In the genomic region with DNA sequence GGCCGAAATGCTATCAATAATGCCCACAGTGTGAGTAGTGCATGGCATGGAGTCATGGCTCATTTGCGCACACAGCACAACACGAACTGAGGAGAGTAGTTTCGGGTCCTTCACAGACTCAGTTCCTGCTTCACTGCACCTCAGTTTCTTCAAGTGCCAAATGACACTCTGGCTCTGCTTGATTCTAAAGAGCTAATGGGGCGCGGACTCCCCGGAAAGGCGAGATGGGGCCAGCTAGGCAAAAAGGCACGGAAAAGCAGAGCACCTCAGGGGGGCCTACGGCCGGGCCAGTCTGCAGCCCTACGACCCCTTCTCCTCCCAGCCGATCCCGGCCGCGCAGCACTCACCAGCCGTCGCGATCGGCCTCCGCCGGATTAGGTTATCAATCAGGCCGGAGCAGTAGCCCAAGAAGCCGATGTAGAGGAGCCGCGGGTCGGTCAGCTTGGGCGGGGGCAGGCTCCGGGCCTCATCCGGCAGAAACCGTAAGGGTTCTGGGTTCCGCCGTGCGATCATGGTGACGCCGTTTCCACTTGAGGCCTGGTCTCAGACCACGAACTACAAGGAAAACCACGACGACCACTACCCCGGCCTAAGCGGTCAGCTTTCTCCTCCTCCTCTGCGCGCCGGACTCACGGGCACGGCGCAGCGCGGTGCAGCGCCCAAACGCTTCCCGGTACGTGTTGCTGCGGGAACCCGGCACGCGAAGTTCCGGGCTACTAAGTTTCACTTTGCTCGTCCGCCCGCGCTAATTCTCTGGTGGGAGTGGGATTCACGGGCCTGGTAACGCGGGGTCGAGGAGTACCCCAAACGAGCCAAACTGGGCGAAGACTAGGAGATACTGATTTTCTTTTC, we compare ENCODE assay signal across 1 cellular context.
TF ChIP-seq lines count a peak whose summit lies in the region.

A gene (minus strand): TSS at position 631 of the 852 bp plus-strand sequence. CDS start 118 bp downstream, at position 513.

TF ChIP-seq in HepG2, 621 proteins besides CTCF, POLR2A, EP300 and RAD21 (continued from another document and continues in another):
- TF ChIP-seq, protein P1, sequence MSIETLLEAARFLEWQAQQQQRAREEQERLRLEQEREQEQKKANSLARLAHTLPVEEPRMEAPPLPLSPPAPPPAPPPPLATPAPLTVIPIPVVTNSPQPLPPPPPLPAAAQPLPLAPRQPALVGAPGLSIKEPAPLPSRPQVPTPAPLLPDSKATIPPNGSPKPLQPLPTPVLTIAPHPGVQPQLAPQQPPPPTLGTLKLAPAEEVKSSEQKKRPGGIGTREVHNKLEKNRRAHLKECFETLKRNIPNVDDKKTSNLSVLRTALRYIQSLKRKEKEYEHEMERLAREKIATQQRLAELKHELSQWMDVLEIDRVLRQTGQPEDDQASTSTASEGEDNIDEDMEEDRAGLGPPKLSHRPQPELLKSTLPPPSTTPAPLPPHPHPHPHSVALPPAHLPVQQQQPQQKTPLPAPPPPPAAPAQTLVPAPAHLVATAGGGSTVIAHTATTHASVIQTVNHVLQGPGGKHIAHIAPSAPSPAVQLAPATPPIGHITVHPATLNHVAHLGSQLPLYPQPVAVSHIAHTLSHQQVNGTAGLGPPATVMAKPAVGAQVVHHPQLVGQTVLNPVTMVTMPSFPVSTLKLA (IDR thresholded peaks at IDR 0.05) = no peak
- TF ChIP-seq, protein P2, sequence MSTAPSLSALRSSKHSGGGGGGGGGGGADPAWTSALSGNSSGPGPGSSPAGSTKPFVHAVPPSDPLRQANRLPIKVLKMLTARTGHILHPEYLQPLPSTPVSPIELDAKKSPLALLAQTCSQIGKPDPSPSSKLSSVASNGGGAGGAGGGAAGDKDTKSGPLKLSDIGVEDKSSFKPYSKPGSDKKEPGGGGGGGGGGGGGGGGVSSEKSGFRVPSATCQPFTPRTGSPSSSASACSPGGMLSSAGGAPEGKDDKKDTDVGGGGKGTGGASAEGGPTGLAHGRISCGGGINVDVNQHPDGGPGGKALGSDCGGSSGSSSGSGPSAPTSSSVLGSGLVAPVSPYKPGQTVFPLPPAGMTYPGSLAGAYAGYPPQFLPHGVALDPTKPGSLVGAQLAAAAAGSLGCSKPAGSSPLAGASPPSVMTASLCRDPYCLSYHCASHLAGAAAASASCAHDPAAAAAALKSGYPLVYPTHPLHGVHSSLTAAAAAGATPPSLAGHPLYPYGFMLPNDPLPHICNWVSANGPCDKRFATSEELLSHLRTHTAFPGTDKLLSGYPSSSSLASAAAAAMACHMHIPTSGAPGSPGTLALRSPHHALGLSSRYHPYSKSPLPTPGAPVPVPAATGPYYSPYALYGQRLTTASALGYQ (CRISPR knock-in tag; IDR thresholded peaks at IDR 0.05) = peak; percentile 82
- TF ChIP-seq, protein P3, sequence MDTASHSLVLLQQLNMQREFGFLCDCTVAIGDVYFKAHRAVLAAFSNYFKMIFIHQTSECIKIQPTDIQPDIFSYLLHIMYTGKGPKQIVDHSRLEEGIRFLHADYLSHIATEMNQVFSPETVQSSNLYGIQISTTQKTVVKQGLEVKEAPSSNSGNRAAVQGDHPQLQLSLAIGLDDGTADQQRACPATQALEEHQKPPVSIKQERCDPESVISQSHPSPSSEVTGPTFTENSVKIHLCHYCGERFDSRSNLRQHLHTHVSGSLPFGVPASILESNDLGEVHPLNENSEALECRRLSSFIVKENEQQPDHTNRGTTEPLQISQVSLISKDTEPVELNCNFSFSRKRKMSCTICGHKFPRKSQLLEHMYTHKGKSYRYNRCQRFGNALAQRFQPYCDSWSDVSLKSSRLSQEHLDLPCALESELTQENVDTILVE (CRISPR knock-in tag; IDR thresholded peaks at IDR 0.05) = peak; percentile 93
- TF ChIP-seq ZNF839 (CRISPR knock-in tag; IDR thresholded peaks at IDR 0.05; ENCODE audit: borderline replicate concordance) (no peak), ZNF335 (CRISPR knock-in tag; IDR thresholded peaks at IDR 0.05) (peak; percentile 72; the same call in 1 of the 2 replicates), PHF21A (CRISPR knock-in tag; IDR thresholded peaks at IDR 0.05) (peak; percentile 89), SETDB1 (CRISPR knock-in tag; IDR thresholded peaks at IDR 0.05; ENCODE audit: borderline replicate concordance) (no peak), SMARCE1 (IDR thresholded peaks at IDR 0.05; ENCODE audit: borderline replicate concordance) (no peak), ZSCAN21 (CRISPR knock-in tag; IDR thresholded peaks at IDR 0.05; ENCODE audit: borderline replicate concordance) (peak; percentile 94), RFX3 (CRISPR knock-in tag; IDR thresholded peaks at IDR 0.05) (peak; percentile 47; the same call in 1 of the 2 replicates), U2AF1 (optimal IDR thresholded peaks at IDR 0.05; ENCODE audit: low read depth, low read length) (peak; percentile 72), GABPA (IDR thresholded peaks at IDR 0.05; ENCODE audit: low read depth, low read length) (peak; percentile 71), GABPA (CRISPR knock-in tag; IDR thresholded peaks at IDR 0.05; ENCODE audit: low read depth) (peak; percentile 87), NRL (CRISPR knock-in tag; IDR thresholded peaks at IDR 0.05; ENCODE audit: borderline replicate concordance) (peak; percentile 94), KLF12 (CRISPR knock-in tag; IDR thresholded peaks at IDR 0.05; ENCODE audit: borderline replicate concordance) (peak; percentile 80), KDM4B (CRISPR knock-in tag; IDR thresholded peaks at IDR 0.05) (peak; percentile 98), JUN (CRISPR knock-in tag; IDR thresholded peaks at IDR 0.05) (no peak), U2AF2 (IDR thresholded peaks at IDR 0.05; ENCODE audit: low read depth, low read length) (no peak; the same call in 1 of the 2 replicates), DNMT1 (CRISPR knock-in tag; IDR thresholded peaks at IDR 0.05) (peak; percentile 90; the same call in 1 of the 2 replicates)
- TF ChIP-seq, protein P4, sequence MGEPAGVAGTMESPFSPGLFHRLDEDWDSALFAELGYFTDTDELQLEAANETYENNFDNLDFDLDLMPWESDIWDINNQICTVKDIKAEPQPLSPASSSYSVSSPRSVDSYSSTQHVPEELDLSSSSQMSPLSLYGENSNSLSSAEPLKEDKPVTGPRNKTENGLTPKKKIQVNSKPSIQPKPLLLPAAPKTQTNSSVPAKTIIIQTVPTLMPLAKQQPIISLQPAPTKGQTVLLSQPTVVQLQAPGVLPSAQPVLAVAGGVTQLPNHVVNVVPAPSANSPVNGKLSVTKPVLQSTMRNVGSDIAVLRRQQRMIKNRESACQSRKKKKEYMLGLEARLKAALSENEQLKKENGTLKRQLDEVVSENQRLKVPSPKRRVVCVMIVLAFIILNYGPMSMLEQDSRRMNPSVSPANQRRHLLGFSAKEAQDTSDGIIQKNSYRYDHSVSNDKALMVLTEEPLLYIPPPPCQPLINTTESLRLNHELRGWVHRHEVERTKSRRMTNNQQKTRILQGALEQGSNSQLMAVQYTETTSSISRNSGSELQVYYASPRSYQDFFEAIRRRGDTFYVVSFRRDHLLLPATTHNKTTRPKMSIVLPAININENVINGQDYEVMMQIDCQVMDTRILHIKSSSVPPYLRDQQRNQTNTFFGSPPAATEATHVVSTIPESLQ (CRISPR knock-in tag; conservative IDR thresholded peaks at IDR 0.05) = peak; percentile 42; the same call in 1 of the 2 replicates
- TF ChIP-seq, protein P5, sequence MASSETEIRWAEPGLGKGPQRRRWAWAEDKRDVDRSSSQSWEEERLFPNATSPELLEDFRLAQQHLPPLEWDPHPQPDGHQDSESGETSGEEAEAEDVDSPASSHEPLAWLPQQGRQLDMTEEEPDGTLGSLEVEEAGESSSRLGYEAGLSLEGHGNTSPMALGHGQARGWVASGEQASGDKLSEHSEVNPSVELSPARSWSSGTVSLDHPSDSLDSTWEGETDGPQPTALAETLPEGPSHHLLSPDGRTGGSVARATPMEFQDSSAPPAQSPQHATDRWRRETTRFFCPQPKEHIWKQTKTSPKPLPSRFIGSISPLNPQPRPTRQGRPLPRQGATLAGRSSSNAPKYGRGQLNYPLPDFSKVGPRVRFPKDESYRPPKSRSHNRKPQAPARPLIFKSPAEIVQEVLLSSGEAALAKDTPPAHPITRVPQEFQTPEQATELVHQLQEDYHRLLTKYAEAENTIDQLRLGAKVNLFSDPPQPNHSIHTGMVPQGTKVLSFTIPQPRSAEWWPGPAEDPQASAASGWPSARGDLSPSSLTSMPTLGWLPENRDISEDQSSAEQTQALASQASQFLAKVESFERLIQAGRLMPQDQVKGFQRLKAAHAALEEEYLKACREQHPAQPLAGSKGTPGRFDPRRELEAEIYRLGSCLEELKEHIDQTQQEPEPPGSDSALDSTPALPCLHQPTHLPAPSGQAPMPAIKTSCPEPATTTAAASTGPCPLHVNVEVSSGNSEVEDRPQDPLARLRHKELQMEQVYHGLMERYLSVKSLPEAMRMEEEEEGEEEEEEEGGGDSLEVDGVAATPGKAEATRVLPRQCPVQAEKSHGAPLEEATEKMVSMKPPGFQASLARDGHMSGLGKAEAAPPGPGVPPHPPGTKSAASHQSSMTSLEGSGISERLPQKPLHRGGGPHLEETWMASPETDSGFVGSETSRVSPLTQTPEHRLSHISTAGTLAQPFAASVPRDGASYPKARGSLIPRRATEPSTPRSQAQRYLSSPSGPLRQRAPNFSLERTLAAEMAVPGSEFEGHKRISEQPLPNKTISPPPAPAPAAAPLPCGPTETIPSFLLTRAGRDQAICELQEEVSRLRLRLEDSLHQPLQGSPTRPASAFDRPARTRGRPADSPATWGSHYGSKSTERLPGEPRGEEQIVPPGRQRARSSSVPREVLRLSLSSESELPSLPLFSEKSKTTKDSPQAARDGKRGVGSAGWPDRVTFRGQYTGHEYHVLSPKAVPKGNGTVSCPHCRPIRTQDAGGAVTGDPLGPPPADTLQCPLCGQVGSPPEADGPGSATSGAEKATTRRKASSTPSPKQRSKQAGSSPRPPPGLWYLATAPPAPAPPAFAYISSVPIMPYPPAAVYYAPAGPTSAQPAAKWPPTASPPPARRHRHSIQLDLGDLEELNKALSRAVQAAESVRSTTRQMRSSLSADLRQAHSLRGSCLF (CRISPR knock-in tag; IDR thresholded peaks at IDR 0.05; ENCODE audit: borderline replicate concordance) = peak; percentile 73; the same call in 1 of the 2 replicates
- TF ChIP-seq, protein P6, sequence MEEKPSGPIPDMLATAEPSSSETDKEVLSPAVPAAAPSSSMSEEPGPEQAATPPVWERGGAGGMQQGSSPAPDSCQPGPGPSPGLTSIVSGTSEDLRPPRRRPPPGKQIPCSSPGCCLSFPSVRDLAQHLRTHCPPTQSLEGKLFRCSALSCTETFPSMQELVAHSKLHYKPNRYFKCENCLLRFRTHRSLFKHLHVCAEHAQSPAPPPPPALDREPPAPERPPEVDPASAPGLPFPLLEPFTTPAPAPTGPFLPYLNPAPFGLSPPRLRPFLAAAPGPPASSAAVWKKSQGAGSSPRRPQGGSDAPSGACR (CRISPR knock-in tag; IDR thresholded peaks at IDR 0.05) = peak; percentile 78; the same call in 1 of the 2 replicates
- TF ChIP-seq, protein P7, sequence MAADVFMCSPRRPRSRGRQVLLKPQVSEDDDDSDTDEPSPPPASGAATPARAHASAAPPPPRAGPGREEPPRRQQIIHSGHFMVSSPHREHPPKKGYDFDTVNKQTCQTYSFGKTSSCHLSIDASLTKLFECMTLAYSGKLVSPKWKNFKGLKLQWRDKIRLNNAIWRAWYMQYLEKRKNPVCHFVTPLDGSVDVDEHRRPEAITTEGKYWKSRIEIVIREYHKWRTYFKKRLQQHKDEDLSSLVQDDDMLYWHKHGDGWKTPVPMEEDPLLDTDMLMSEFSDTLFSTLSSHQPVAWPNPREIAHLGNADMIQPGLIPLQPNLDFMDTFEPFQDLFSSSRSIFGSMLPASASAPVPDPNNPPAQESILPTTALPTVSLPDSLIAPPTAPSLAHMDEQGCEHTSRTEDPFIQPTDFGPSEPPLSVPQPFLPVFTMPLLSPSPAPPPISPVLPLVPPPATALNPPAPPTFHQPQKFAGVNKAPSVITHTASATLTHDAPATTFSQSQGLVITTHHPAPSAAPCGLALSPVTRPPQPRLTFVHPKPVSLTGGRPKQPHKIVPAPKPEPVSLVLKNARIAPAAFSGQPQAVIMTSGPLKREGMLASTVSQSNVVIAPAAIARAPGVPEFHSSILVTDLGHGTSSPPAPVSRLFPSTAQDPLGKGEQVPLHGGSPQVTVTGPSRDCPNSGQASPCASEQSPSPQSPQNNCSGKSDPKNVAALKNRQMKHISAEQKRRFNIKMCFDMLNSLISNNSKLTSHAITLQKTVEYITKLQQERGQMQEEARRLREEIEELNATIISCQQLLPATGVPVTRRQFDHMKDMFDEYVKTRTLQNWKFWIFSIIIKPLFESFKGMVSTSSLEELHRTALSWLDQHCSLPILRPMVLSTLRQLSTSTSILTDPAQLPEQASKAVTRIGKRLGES (CRISPR knock-in tag; IDR thresholded peaks at IDR 0.05; ENCODE audit: borderline replicate concordance) = peak; percentile 71; the same call in 1 of the 2 replicates
- TF ChIP-seq, protein P8, sequence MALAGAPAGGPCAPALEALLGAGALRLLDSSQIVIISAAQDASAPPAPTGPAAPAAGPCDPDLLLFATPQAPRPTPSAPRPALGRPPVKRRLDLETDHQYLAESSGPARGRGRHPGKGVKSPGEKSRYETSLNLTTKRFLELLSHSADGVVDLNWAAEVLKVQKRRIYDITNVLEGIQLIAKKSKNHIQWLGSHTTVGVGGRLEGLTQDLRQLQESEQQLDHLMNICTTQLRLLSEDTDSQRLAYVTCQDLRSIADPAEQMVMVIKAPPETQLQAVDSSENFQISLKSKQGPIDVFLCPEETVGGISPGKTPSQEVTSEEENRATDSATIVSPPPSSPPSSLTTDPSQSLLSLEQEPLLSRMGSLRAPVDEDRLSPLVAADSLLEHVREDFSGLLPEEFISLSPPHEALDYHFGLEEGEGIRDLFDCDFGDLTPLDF (CRISPR knock-in tag; IDR thresholded peaks at IDR 0.05) = peak; percentile 70
